In genomic region chrX:27251369-27251768, GRCh38 we compare ENCODE assay signal across 1 cellular context.
TF ChIP-seq lines count a peak whose summit lies in the region.

No MANE protein-coding gene starts in this region.

TF ChIP-seq in GM23338, 12 proteins besides CTCF, POLR2A, EP300 and RAD21 (continued from another document):
- TF ChIP-seq ZNF462 (CRISPR knock-in tag; IDR thresholded peaks at IDR 0.05) = no peak
- no peak for TF ChIP-seq ZNF331 (CRISPR knock-in tag; IDR thresholded peaks at IDR 0.05; ENCODE audit: low read depth)
- TF ChIP-seq ETS1 (IDR thresholded peaks at IDR 0.05) = no peak
- no peak for TF ChIP-seq JUNB (IDR thresholded peaks at IDR 0.05; ENCODE audit: unreplicated experiment)
- no peak for TF ChIP-seq NANOG (IDR thresholded peaks at IDR 0.05; ENCODE audit: borderline replicate concordance)
